ENCODE assay signal across 3 cellular contexts in the genomic region with DNA sequence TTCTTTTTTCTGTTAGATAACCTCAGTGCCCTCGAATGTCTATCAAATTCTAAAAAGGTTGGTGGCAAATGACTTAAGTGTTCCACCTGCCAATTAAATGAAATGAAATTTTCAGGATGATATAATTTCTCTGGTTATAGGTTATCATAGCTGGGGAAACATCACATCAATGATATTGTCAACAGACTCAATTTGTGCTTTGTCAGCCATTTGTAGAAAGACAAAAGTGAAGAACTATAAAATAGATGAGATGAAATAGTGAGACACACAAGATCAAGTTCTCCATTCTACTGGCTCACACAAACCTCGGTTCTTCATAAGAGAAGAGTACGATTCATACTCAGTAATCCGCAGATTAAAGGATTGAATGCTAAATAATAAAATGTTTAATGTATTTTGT.
A peak's percentile ranks its signal among the peaks of the same experiment; 100 is the strongest.
TF ChIP-seq lines count a peak whose summit lies in the region.

No MANE protein-coding gene starts in this region.

TF ChIP-seq in A549, 52 proteins besides CTCF, POLR2A, EP300 and RAD21:
- TF ChIP-seq CBX8 (IDR thresholded peaks at IDR 0.05): no peak
- TF ChIP-seq MAFK (IDR thresholded peaks at IDR 0.05; ENCODE audit: partially characterized antibody): peak; percentile 67

TF ChIP-seq in IMR-90, 13 proteins besides CTCF, POLR2A, EP300 and RAD21:
- no peak for TF ChIP-seq CHD1 (IDR thresholded peaks at IDR 0.05; ENCODE audit: low read depth, low read length)
- peak; percentile 63 for TF ChIP-seq MAFK (IDR thresholded peaks at IDR 0.05; ENCODE audit: low read depth, low read length)

TF ChIP-seq in endothelial cell of umbilical vein, 7 proteins besides CTCF, POLR2A, EP300 and RAD21:
- TF ChIP-seq GATA2 (IDR thresholded peaks at IDR 0.05; ENCODE audit: insufficient read depth, insufficient read length, low read depth, low read length) (no peak), FOS (IDR thresholded peaks at IDR 0.05; ENCODE audit: borderline replicate concordance, insufficient read depth, low read length) (no peak), JUN (IDR thresholded peaks at IDR 0.05; ENCODE audit: borderline replicate concordance, insufficient read depth, insufficient read length, low read depth) (no peak), MYC (IDR thresholded peaks at IDR 0.05; ENCODE audit: low read depth, low read length) (no peak), POLR2AphosphoS5 (IDR thresholded peaks at IDR 0.05; ENCODE audit: insufficient read depth, low read depth, low read length) (no peak), EZH2 (IDR thresholded peaks at IDR 0.05; ENCODE audit: borderline replicate concordance, low read depth, low read length, severe bottlenecking) (no peak)
- TF ChIP-seq, protein P1, sequence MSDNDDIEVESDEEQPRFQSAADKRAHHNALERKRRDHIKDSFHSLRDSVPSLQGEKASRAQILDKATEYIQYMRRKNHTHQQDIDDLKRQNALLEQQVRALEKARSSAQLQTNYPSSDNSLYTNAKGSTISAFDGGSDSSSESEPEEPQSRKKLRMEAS (IDR thresholded peaks at IDR 0.05; ENCODE audit: insufficient read depth, insufficient read length): no peak
